Comparison of ENCODE assay signal across 19 cellular contexts in the genomic region with DNA sequence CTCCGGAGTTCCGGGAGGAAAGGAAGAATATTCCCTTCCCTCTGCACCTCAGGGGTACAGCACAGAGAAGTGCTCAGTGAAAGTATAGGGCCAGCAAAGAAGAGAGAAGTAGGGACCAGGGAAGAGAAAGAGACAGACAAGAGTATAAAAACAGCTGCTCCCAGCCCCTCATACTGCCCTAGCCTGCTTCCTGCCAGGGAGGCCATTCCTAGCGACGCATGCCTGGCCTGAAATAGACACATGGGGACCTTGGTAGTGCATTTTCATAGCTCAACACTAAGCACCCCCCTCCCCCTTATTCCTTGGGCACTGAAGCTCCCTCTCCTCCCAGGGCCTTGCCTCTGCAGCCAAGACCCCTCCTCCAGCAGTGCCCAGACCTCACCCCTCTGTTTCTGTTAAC.
DNase-seq lines count a peak whose midpoint lies in the region; ATAC-seq and TF ChIP-seq lines count a peak whose summit lies in the region.
"Had no signal": no experiment of that assay in that cellular context is flagged by ENCODE, and none has a peak within 500 bp of the region (broad histone marks: within the 10 kb centered on the region; RNA-seq: fewer than 3 reads in every experiment).

No MANE protein-coding gene starts in this region.

- no peak for TF ChIP-seq CTCF in HFFc6 (IDR thresholded peaks at IDR 0.05)
- no peak for TF ChIP-seq CTCF in spleen (IDR thresholded peaks at IDR 0.05 in 8 of 11, conservative IDR thresholded peaks at IDR 0.05 in 3 of 11)

- H3K4me3 ChIP-seq in SJCRH30 (no peak overlapping the region), right cardiac atrium (ENCODE audit: low read length) (no peak overlapping the region), spleen (no peak overlapping the region)

- H3K4me1 ChIP-seq in SJCRH30 (peaks cover 70% of the 10 kb centered on the region), right cardiac atrium (ENCODE audit: control insufficient read depth, insufficient read depth, low read length) (peaks cover 68% of the 10 kb centered on the region), spleen (peaks cover 49 to 100% (median 83%) of the 10 kb centered on the region in 6 donors)

- H3K36me3 Mint-ChIP-seq in HFFc6 (ENCODE audit: low read depth), result peaks cover 24% of the 10 kb centered on the region

- peaks cover 3% of the 10 kb centered on the region; the same call in 1 of the 2 replicates for H3K36me3 ChIP-seq in SJCRH30
- H3K36me3 ChIP-seq in spleen, result peaks cover 0 to 14% (median 0%) of the 10 kb centered on the region in 6 donors
- H3K36me3 ChIP-seq: brain microvascular endothelial cell had no signal

- intact Hi-C loops in right cardiac atrium (cut with DNase I), result no loop called here
- intact Hi-C loops in spleen (cut with DNase I; ENCODE audit: low total_unique reads), result no loop called here

- no peak for TF ChIP-seq POLR2A in spleen (IDR thresholded peaks at IDR 0.05)

- H3K27ac Mint-ChIP-seq in HFFc6, result peak overlapping the region; percentile 53
- H3K27ac Mint-ChIP-seq: activated naive CD4-positive, alpha-beta T cell treated with anti-CD3 and anti-CD28 coated beads, Interleukin-2, amount 10 ng/mL, durations not matched to agents 7 days and 5 days had no signal

- DNase-seq in HFFc6 (no peak), SJCRH30 (peak in 1 of 2 experiments; percentile 64), right cardiac atrium (peak in 1 of 3 donors; percentile 30), spleen (no peak), AG08395 (ENCODE audit: low spot score) (no peak), HuH-7.5 (ENCODE audit: low spot score) (no peak)
- no peak for DNase-seq in central memory CD4-positive, alpha-beta T cell
- DNase-seq: activated naive CD4-positive, alpha-beta T cell treated with anti-CD3 and anti-CD28 coated beads, Interleukin-2, amount 10 ng/mL, durations not matched to agents 7 days and 5 days; brain microvascular endothelial cell; effector memory CD4-positive, alpha-beta T cell; EL; mammary epithelial cell; NCI-H1694 treated with DMSO at 0.1 percent for 48 hours; NCI-H510A treated with DMSO at 0.1 percent for 48 hours; occipital lobe; small intestine; stimulated activated naive CD8-positive, alpha-beta T cell treated with anti-CD3 and anti-CD28 coated beads, Interleukin-15, Interleukin-2, amounts not matched to agents 100 U/mL and 50 U/mL, for 24 hours; T-cell had no signal

- H3K27me3 Mint-ChIP-seq in HFFc6 (ENCODE audit: insufficient read depth), result peaks cover 4% of the 10 kb centered on the region; the same call in 1 of the 2 replicates
- H3K27me3 Mint-ChIP-seq: T-cell had no signal

- 49% methylated on average over 4 of the region's 4 CpGs for WGBS in right cardiac atrium
- 37 to 64% (median 46%) methylated on average over 4 of the region's 4 CpGs for WGBS in spleen, 5 donors

- no peak for ATAC-seq in right cardiac atrium
- ATAC-seq: stimulated activated naive CD8-positive, alpha-beta T cell treated with anti-CD3 and anti-CD28 coated beads, Interleukin-15, Interleukin-2, amounts not matched to agents 100 U/mL and 50 U/mL, for 24 hours; T-cell had no signal

- H3K4me1 Mint-ChIP-seq in HFFc6 (ENCODE audit: low read depth), result peaks cover 78% of the 10 kb centered on the region

- no peaks in the 10 kb centered on the region for H3K9me3 Mint-ChIP-seq in HFFc6
- H3K9me3 Mint-ChIP-seq: activated naive CD4-positive, alpha-beta T cell treated with anti-CD3 and anti-CD28 coated beads, Interleukin-2, amount 10 ng/mL, durations not matched to agents 7 days and 5 days; T-cell had no signal

- H3K27ac ChIP-seq in SJCRH30 (peak overlapping the region; percentile 36; the same call in 1 of the 2 replicates), right cardiac atrium (ENCODE audit: low read length) (peak overlapping the region; percentile 29), spleen (peak overlapping the region in 6 of 8 donors; percentile 4 to 95 (median 82))
- H3K27ac ChIP-seq: brain microvascular endothelial cell, KMS-11 had no signal

- H3K27me3 ChIP-seq in SJCRH30 (no peaks in the 10 kb centered on the region), right cardiac atrium (ENCODE audit: control insufficient read depth, insufficient read depth) (no peaks in the 10 kb centered on the region), spleen (replicated peaks in 1 of 7) (no peaks in the 10 kb centered on the region)
- H3K27me3 ChIP-seq: brain microvascular endothelial cell had no signal

- no peaks in the 10 kb centered on the region for H3K9me3 ChIP-seq in SJCRH30 (replicated peaks)
- no peaks in the 10 kb centered on the region for H3K9me3 ChIP-seq in right cardiac atrium (ENCODE audit: control insufficient read depth, low read length)
- no peaks in the 10 kb centered on the region for H3K9me3 ChIP-seq in spleen

- no peak overlapping the region for H3K4me3 Mint-ChIP-seq in HFFc6
- H3K4me3 Mint-ChIP-seq: activated naive CD4-positive, alpha-beta T cell treated with anti-CD3 and anti-CD28 coated beads, Interleukin-2, amount 10 ng/mL, durations not matched to agents 7 days and 5 days; T-cell had no signal

Comparison
In these comparisons a context has a peak if more than half of its experiments do, and no peak if none do; other contexts are left out.
1. H3K27ac ChIP-seq: peak in every context shown above with its lines; median percentile 82 in spleen; 36 in SJCRH30; 29 in right cardiac atrium.